ENCODE assay signal across 20 cellular contexts in the genomic region with DNA sequence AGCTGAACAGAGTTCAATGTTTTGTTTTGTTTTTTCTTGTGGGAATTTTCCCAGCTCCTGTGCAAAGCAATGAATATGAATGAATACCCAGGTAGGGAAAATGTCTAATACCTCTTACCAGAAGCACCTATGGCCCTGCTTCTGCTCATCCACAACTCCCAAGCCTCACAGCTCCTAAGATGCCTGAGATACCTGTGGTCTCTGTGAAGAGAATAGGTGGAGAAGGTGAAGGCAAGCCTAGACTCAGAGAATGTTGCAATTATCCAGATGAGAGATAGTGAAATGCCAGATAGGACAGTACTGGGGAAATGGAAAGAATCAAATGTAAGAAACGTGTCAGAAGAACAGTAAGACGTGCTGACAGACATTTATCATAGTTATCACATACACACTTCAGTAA.
DNase-seq lines count a peak whose midpoint lies in the region; ATAC-seq, FAIRE-seq and TF ChIP-seq lines count a peak whose summit lies in the region.
"Had no signal": no experiment of that assay in that cellular context is flagged by ENCODE, and none has a peak within 500 bp of the region (broad histone marks: within the 10 kb centered on the region; RNA-seq: fewer than 3 reads in every experiment).

No MANE protein-coding gene starts in this region.

- H2AFZ ChIP-seq in K562 (ENCODE audit: low read depth, low read length) (no peak overlapping the region), smooth muscle cell (ENCODE audit: low read depth) (no peak overlapping the region)

- H3K4me3 ChIP-seq in K562, result no peak overlapping the region
- H3K4me3 ChIP-seq in smooth muscle cell, result no peak overlapping the region
- H3K4me3 ChIP-seq: BLaER1 treated with 17β-estradiol and CSF1 and Interleukin-3, amounts not matched to agents 10 nM and 100 nM had no signal

- no peak for TF ChIP-seq EP300 in K562 (IDR thresholded peaks at IDR 0.05; ENCODE audit: low read length)

- H3K4me2 ChIP-seq in K562 (ENCODE audit: insufficient read depth, low read length) (no peak overlapping the region), smooth muscle cell (no peak overlapping the region)
- H3K4me2 ChIP-seq: BLaER1 treated with 17β-estradiol and CSF1 and Interleukin-3, amounts not matched to agents 10 nM and 100 nM had no signal

- H3K9me3 ChIP-seq in K562 (replicated peaks; ENCODE audit: control insufficient read depth, insufficient read depth, low read depth, low read length), result no peaks in the 10 kb centered on the region
- no peaks in the 10 kb centered on the region for H3K9me3 ChIP-seq in smooth muscle cell (replicated peaks; ENCODE audit: low read depth)

- H3K27ac ChIP-seq in K562 (ENCODE audit: extremely low read depth, low read depth, low read length) (no peak overlapping the region), smooth muscle cell (ENCODE audit: low read depth) (peak overlapping the region; percentile 12)
- H3K27ac ChIP-seq: BLaER1 treated with 17β-estradiol and CSF1 and Interleukin-3, amounts not matched to agents 10 nM and 100 nM had no signal

- H3K9me1 ChIP-seq in K562 (ENCODE audit: control insufficient read depth, insufficient read depth, low read length), result no peaks in the 10 kb centered on the region

- in situ Hi-C loops in K562 (cut with MboI), result no loop called here

- POLR2A ChIA-PET in K562 (lab: Yijun Ruan, JAX), result no interaction called here

- H3F3A ChIP-seq in smooth muscle cell (ENCODE audit: low read depth), result no peaks in the 10 kb centered on the region

- no peaks in the 10 kb centered on the region for H3K79me2 ChIP-seq in K562 (ENCODE audit: control insufficient read depth, insufficient read depth, low read length)
- no peaks in the 10 kb centered on the region for H3K79me2 ChIP-seq in smooth muscle cell (ENCODE audit: low read depth)

- H3K36me3 ChIP-seq in K562 (ENCODE audit: control insufficient read depth, insufficient read depth, low read length) (no peaks in the 10 kb centered on the region), smooth muscle cell (ENCODE audit: low read depth) (no peaks in the 10 kb centered on the region)
- H3K36me3 ChIP-seq: BLaER1 treated with 17β-estradiol and CSF1 and Interleukin-3, amounts not matched to agents 10 nM and 100 nM had no signal

- 4% methylated on average over 2 of the region's 2 CpGs for WGBS in K562 (ENCODE audit: insufficient coverage, low coverage, missing lambda C conversion rate)
- 70% methylated on average over 2 of the region's 2 CpGs for WGBS in smooth muscle cell (ENCODE audit: low lambda C conversion rate)

- DNase-seq in NCI-H226 (peak; percentile 10), K562 (ENCODE audit: extremely low read depth in 1 of 4, low spot score in 3 of 4) (no peak), islet precursor cell (peak; percentile 86), smooth muscle cell (lab: John Stamatoyannopoulos, UW; ENCODE audit: unreplicated experiment) (no peak), DMS53 (lab: John Stamatoyannopoulos, UW) (no peak)
- no peak for DNase-seq in stimulated activated CD4-positive, alpha-beta T cell treated with anti-CD3 and anti-CD28 coated beads, Interleukin-12 subunit alpha, Interleukin-12 subunit beta, amount 100 ng/mL, for 4 hours
- DNase-seq: Calu3; CD8-positive, alpha-beta T cell; DND-41; EL; GOT3; H7; HFFc6; IMR-90 had no signal

- no peaks in the 10 kb centered on the region for H3K4me1 ChIP-seq in K562 (replicated peaks in 1 of 2; ENCODE audit: control insufficient read depth in 2 of 2, insufficient read depth in 2 of 2, low read length in 2 of 2)
- no peaks in the 10 kb centered on the region for H3K4me1 ChIP-seq in smooth muscle cell (ENCODE audit: low read depth)

- ATAC-seq in K562, result no peak
- no peak for ATAC-seq in GM21390 (IDR thresholded peaks at IDR 0.05; ENCODE audit: unreplicated experiment)
- ATAC-seq: CD8-positive, alpha-beta T cell; HCT116 had no signal

- no peak for TF ChIP-seq RAD21 in K562 (CRISPR knock-in tag; conservative IDR thresholded peaks at IDR 0.05 in 1 of 2, IDR thresholded peaks at IDR 0.05 in 1 of 2)

- intact Hi-C loops in K562 (cut with micrococcal nuclease), result no loop called here

- no peaks in the 10 kb centered on the region for H4K20me1 ChIP-seq in K562 (replicated peaks; ENCODE audit: control insufficient read depth, insufficient read depth, low read length)
- no peaks in the 10 kb centered on the region for H4K20me1 ChIP-seq in smooth muscle cell (ENCODE audit: low read depth)
- H4K20me1 ChIP-seq: BLaER1 treated with 17β-estradiol and CSF1 and Interleukin-3, amounts not matched to agents 10 nM and 100 nM had no signal

- CTCF ChIA-PET in K562 (lab: Yijun Ruan, JAX; ENCODE audit: low intra/inter-chr PET ratio), result no interaction called here

- BruUV-seq in K562 (replicated peaks; lab: Mats Ljungman, UMichigan), result no TSS peak

- H3K27me3 ChIP-seq in K562 (ENCODE audit: control insufficient read depth in 2 of 2, insufficient read depth in 2 of 2, low read length in 2 of 2), result no peaks in the 10 kb centered on the region
- no peaks in the 10 kb centered on the region for H3K27me3 ChIP-seq in smooth muscle cell (ENCODE audit: low read depth)
- H3K27me3 ChIP-seq: BLaER1 treated with 17β-estradiol and CSF1 and Interleukin-3, amounts not matched to agents 10 nM and 100 nM had no signal

- no peak for FAIRE-seq in K562 (lab: Jason Lieb, UNC)
- FAIRE-seq: G401.6, GM12891, GM19239 had no signal

- H3K9ac ChIP-seq in K562 (ENCODE audit: insufficient read depth in 1 of 2, low read depth in 2 of 2, low read length in 2 of 2) (no peak overlapping the region), smooth muscle cell (ENCODE audit: low read depth) (no peak overlapping the region)
- H3K9ac ChIP-seq: BLaER1 treated with 17β-estradiol and CSF1 and Interleukin-3, amounts not matched to agents 10 nM and 100 nM had no signal

- no peak for TF ChIP-seq POLR2A in K562 (conservative IDR thresholded peaks at IDR 0.05)

- no peak for TF ChIP-seq CTCF in K562 (IDR thresholded peaks at IDR 0.05 in 2 of 3, conservative IDR thresholded peaks at IDR 0.05 in 1 of 3; ENCODE audit: insufficient read depth in 2 of 3, low read depth in 1 of 3, low read length in 3 of 3)
- no peak for TF ChIP-seq CTCF in smooth muscle cell (IDR thresholded peaks at IDR 0.05; ENCODE audit: borderline replicate concordance, insufficient read depth, poor library complexity, severe bottlenecking)

TF ChIP-seq in K562, 482 proteins besides CTCF, POLR2A, EP300 and RAD21:
- TF ChIP-seq MEIS2 (IDR thresholded peaks at IDR 0.05; ENCODE audit: partially characterized antibody) (peak; percentile 47), GABPB2 (CRISPR knock-in tag; conservative IDR thresholded peaks at IDR 0.05) (no peak)

Comparison
In these comparisons a context has a peak if more than half of its experiments do, and no peak if none do; other contexts are left out.
1. DNase-seq: peak in NCI-H226 (single experiment) and islet precursor cell (single experiment); none in K562 (0 of 4), smooth muscle cell (single experiment), stimulated activated CD4-positive, alpha-beta T cell treated with anti-CD3 and anti-CD28 coated beads, Interleukin-12 subunit alpha, Interleukin-12 subunit beta, amount 100 ng/mL, for 4 hours (single experiment) and DMS53 (single experiment).